Comparison of ENCODE assay signal across 13 cellular contexts in the genomic region with DNA sequence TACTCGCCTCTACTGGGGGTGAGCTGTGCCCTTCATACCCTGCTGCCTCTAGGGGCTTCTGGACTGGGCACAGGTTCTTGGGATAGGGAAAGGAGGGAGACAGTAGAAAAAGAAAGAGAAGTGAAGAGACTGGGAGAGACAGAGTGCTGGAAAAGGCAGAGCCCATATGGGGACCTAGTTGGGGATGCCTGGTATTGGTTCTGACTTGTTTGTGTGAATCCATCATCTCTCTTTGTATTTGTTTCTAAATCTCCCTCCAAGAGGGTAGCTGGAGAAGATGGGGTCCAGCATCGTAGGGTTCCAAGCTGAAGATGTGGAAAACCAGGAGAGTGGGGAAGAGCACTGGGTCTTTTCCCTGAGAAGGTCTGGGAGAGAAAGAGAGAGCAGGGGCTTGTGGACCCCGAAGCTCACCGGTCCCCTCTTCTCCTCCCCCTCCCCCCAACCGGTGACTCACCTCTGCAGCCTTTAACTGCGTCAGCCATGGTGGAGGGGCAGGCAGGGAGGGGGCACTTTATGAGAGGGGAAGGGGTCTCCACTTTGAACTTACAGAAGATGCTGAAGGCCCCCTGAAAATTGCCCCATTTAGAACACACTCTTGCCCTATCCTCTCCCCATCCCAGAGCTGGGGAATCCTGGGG. TPM values are rescaled to one million over a fixed set of nuclear protein-coding genes. Genes with fewer than 3 reads are reported as not detected.
A peak's percentile ranks its signal among the peaks of the same experiment; 100 is the strongest.
DNase-seq lines count a peak whose midpoint lies in the region; ATAC-seq and TF ChIP-seq lines count a peak whose summit lies in the region.
"Had no signal": no experiment of that assay in that cellular context is flagged by ENCODE, and none has a peak within 500 bp of the region (broad histone marks: within the 10 kb centered on the region; RNA-seq: fewer than 3 reads in every experiment).

No MANE protein-coding gene starts in this region.

- no peak for ATAC-seq in activated naive CD4-positive, alpha-beta T cell treated with anti-CD3 and anti-CD28 coated beads, Interleukin-2, amount 50 U/mL, for 72 hours
- ATAC-seq in stimulated activated naive B cell treated with anti-CD40 and anti-IgM and Interleukin-4, amounts not matched to agents 10 μg/mL and 1 μg/mL and 100 μg/mL, for 72 hours (replicated peaks), result no peak
- ATAC-seq: stimulated activated memory B cell treated with anti-CD40 and anti-IgM and Interleukin-4, amounts not matched to agents 10 μg/mL and 1 μg/mL and 100 μg/mL, for 72 hours had no signal

- peak; percentile 37 for DNase-seq in activated naive CD4-positive, alpha-beta T cell treated with anti-CD3 and anti-CD28 coated beads, Interleukin-2, amount 50 U/mL, for 16 hours
- no peak for DNase-seq in activated naive CD4-positive, alpha-beta T cell treated with anti-CD3 and anti-CD28 coated beads, Interleukin-2, amount 50 U/mL, for 72 hours (ENCODE audit: low spot score in 2 of 2)
- no peak for DNase-seq in stimulated activated naive B cell treated with anti-CD40 and anti-IgM and Interleukin-4, amounts not matched to agents 10 μg/mL and 1 μg/mL and 100 μg/mL, for 72 hours
- DNase-seq in NCI-H82 (lab: John Stamatoyannopoulos, UW), result no peak
- DNase-seq in uterus, result no peak
- DNase-seq: KBM-7, mesenchymal stem cell, NCI-H2029, SIG-M5 had no signal

- TF ChIP-seq CTCF in uterus (IDR thresholded peaks at IDR 0.05), result no peak

- no peak overlapping the region for H3K27ac ChIP-seq in uterus
- H3K27ac ChIP-seq: prostate gland had no signal

- H3K4me3 ChIP-seq in uterus, result no peak overlapping the region
- H3K4me3 ChIP-seq: prostate gland had no signal

- peak overlapping the region; percentile 15 for H3K4me3 Mint-ChIP-seq in activated naive CD4-positive, alpha-beta T cell treated with anti-CD3 and anti-CD28 coated beads, Interleukin-2, amount 50 U/mL, for 24 hours
- peak overlapping the region in 1 of 2 donors; percentile 52 for H3K4me3 Mint-ChIP-seq in stimulated activated naive B cell treated with anti-CD40 and anti-IgM and Interleukin-4, amounts not matched to agents 10 μg/mL and 1 μg/mL and 100 μg/mL, for 72 hours

- no peak for TF ChIP-seq POLR2A in uterus (IDR thresholded peaks at IDR 0.05)

- H3K36me3 Mint-ChIP-seq in activated naive CD4-positive, alpha-beta T cell treated with anti-CD3 and anti-CD28 coated beads, Interleukin-2, amount 50 U/mL, for 72 hours, result peaks cover 6 to 12% of the 10 kb centered on the region in 2 donors
- no peaks in the 10 kb centered on the region for H3K36me3 Mint-ChIP-seq in activated naive CD4-positive, alpha-beta T cell treated with anti-CD3 and anti-CD28 coated beads, Interleukin-2, amount 50 U/mL, for 24 hours
- H3K36me3 Mint-ChIP-seq in stimulated activated naive B cell treated with anti-CD40 and anti-IgM and Interleukin-4, amounts not matched to agents 10 μg/mL and 1 μg/mL and 100 μg/mL, for 72 hours, result peaks cover 4 to 12% of the 10 kb centered on the region in 2 donors

- H3K4me1 Mint-ChIP-seq in activated naive CD4-positive, alpha-beta T cell treated with anti-CD3 and anti-CD28 coated beads, Interleukin-2, amount 50 U/mL, for 24 hours, result peaks cover 73% of the 10 kb centered on the region
- peaks cover 60 to 96% of the 10 kb centered on the region in 2 donors for H3K4me1 Mint-ChIP-seq in stimulated activated naive B cell treated with anti-CD40 and anti-IgM and Interleukin-4, amounts not matched to agents 10 μg/mL and 1 μg/mL and 100 μg/mL, for 72 hours

- peaks cover 55 to 75% of the 10 kb centered on the region in 2 donors for H3K27me3 ChIP-seq in uterus

- no peaks in the 10 kb centered on the region for H3K9me3 Mint-ChIP-seq in activated naive CD4-positive, alpha-beta T cell treated with anti-CD3 and anti-CD28 coated beads, Interleukin-2, amount 50 U/mL, for 72 hours
- H3K9me3 Mint-ChIP-seq in activated naive CD4-positive, alpha-beta T cell treated with anti-CD3 and anti-CD28 coated beads, Interleukin-2, amount 50 U/mL, for 24 hours, result no peaks in the 10 kb centered on the region
- peaks cover 2 to 3% of the 10 kb centered on the region in 2 donors for H3K9me3 Mint-ChIP-seq in stimulated activated naive B cell treated with anti-CD40 and anti-IgM and Interleukin-4, amounts not matched to agents 10 μg/mL and 1 μg/mL and 100 μg/mL, for 72 hours
- H3K9me3 Mint-ChIP-seq: stimulated activated memory B cell treated with anti-CD40 and anti-IgM and Interleukin-4, amounts not matched to agents 10 μg/mL and 1 μg/mL and 100 μg/mL, for 72 hours had no signal

- H3K9me3 ChIP-seq in uterus, result no peaks in the 10 kb centered on the region
- H3K9me3 ChIP-seq: prostate gland had no signal

- H3K27ac Mint-ChIP-seq in activated naive CD4-positive, alpha-beta T cell treated with anti-CD3 and anti-CD28 coated beads, Interleukin-2, amount 50 U/mL, for 72 hours, result no peak overlapping the region
- H3K27ac Mint-ChIP-seq in activated naive CD4-positive, alpha-beta T cell treated with anti-CD3 and anti-CD28 coated beads, Interleukin-2, amount 50 U/mL, for 24 hours, result no peak overlapping the region
- H3K27ac Mint-ChIP-seq in stimulated activated naive B cell treated with anti-CD40 and anti-IgM and Interleukin-4, amounts not matched to agents 10 μg/mL and 1 μg/mL and 100 μg/mL, for 72 hours, result peak overlapping the region; percentile 47
- H3K27ac Mint-ChIP-seq: stimulated activated memory B cell treated with anti-CD40 and anti-IgM and Interleukin-4, amounts not matched to agents 10 μg/mL and 1 μg/mL and 100 μg/mL, for 72 hours had no signal

- peaks cover 50% of the 10 kb centered on the region for H3K27me3 Mint-ChIP-seq in activated naive CD4-positive, alpha-beta T cell treated with anti-CD3 and anti-CD28 coated beads, Interleukin-2, amount 50 U/mL, for 24 hours
- H3K27me3 Mint-ChIP-seq in stimulated activated naive B cell treated with anti-CD40 and anti-IgM and Interleukin-4, amounts not matched to agents 10 μg/mL and 1 μg/mL and 100 μg/mL, for 72 hours, result peaks cover 81 to 97% of the 10 kb centered on the region in 2 donors

- H3K36me3 ChIP-seq in uterus, result no peaks in the 10 kb centered on the region
- H3K36me3 ChIP-seq: prostate gland had no signal

- intact Hi-C loops in uterus (cut with DNase I; ENCODE audit: low total_unique reads), result no loop called here

- H3K4me1 ChIP-seq in uterus, result peaks cover 6 to 24% of the 10 kb centered on the region in 2 donors

RNA-seq across cellular contexts. Expression of gene VGF, which starts 3.2 kb away (rescaled TPM):
- total RNA-seq in activated naive CD4-positive, alpha-beta T cell treated with anti-CD3 and anti-CD28 coated beads, Interleukin-2, amount 50 U/mL, for 72 hours, result not detected
- under 1 TPM in 1 of 4 donors, not detected in 3; 0.14 TPM for total RNA-seq in uterus

RNA-seq across cellular contexts. Expression of gene NAT16, which starts 11.6 kb away (rescaled TPM):
- total RNA-seq in activated naive CD4-positive, alpha-beta T cell treated with anti-CD3 and anti-CD28 coated beads, Interleukin-2, amount 50 U/mL, for 72 hours, result not detected
- total RNA-seq in uterus, result not detected
- total RNA-seq: G401, prostate gland had no signal

RNA-seq across cellular contexts. Expression of gene AP1S1, which starts 14.3 kb away (rescaled TPM):
- total RNA-seq in activated naive CD4-positive, alpha-beta T cell treated with anti-CD3 and anti-CD28 coated beads, Interleukin-2, amount 50 U/mL, for 72 hours, result 10 to 100 TPM; 26.3 to 48.2 TPM
- 10 to 100 TPM in 3 of 4 donors, 1 to 10 TPM in 1; 9.2 to 59.6 (median 30.2) TPM for total RNA-seq in uterus

RNA-seq across cellular contexts. Expression of gene MOGAT3, which starts 32.3 kb away (rescaled TPM):
- total RNA-seq in activated naive CD4-positive, alpha-beta T cell treated with anti-CD3 and anti-CD28 coated beads, Interleukin-2, amount 50 U/mL, for 72 hours, result not detected
- not detected for total RNA-seq in uterus
- total RNA-seq: G401, prostate gland had no signal

RNA-seq across cellular contexts. Expression of gene SERPINE1, which starts 41.6 kb away (rescaled TPM):
- total RNA-seq in activated naive CD4-positive, alpha-beta T cell treated with anti-CD3 and anti-CD28 coated beads, Interleukin-2, amount 50 U/mL, for 72 hours, result under 1 TPM; 0.18 to 0.27 TPM
- 10 to 100 TPM in 1 of 4 donors, 1 to 10 TPM in 2, under 1 TPM in 1; 0.51 to 10.6 (median 5.5) TPM for total RNA-seq in uterus
